Comparison of ENCODE assay signal across 9 cellular contexts in the genomic region with DNA sequence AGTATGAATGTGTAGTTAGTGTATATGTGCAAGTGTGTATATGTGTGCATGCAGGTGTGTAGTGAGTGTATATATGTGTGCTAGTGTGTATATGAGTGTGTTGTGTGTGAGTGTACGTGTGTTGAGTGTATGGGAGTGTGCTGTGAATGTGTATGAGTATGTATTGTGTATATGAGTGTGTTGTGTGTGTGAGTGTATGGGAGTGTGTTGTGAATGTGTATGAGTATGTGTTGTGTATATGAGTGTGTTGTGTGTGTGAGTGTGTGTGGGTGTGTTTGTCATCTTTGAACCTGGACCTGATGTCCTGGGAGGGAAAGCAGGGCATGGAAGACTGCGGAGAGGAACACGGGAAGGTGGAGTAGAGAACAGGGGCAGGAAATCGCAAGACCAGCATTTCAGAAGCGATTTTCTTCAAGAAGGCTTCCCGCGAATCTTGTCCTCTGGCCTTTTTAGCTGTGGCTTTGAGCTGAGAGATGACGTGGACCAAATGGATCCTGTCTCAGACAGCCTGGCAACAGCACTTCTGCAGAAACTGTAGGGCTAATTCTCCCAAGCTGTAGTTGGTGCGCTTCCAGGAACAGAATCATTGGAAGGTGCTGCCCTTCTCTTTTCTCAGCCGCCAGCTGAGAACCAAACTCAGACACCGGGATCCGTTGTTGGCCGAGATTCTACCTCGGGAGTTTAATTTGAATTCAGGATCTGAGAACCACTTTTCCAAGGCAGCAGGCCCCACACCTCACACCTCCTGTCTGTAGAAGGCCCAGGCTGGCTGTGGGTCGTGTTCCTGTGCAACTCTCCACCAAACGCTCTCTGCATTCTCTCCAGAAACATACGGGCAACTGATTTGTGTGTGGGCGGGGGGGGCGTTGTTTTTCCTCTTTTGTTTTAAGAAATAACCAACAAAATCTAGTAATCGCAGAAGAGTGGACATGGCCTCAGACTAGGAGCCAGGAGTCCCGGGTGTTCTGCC.
DNase-seq lines count a peak whose midpoint lies in the region; ATAC-seq and TF ChIP-seq lines count a peak whose summit lies in the region.
"Had no signal": no experiment of that assay in that cellular context is flagged by ENCODE, and none has a peak within 500 bp of the region (broad histone marks: within the 10 kb centered on the region; RNA-seq: fewer than 3 reads in every experiment).

No MANE protein-coding gene starts in this region.

- TF ChIP-seq CTCF in DND-41 (IDR thresholded peaks at IDR 0.05; ENCODE audit: borderline replicate concordance, extremely low read depth, low read length, poor library complexity, severe bottlenecking) = no peak
- TF ChIP-seq CTCF in heart right ventricle (IDR thresholded peaks at IDR 0.05) = no peak
- TF ChIP-seq CTCF in retinal pigment epithelial cell (conservative IDR thresholded peaks at IDR 0.05; ENCODE audit: low read depth, low read length) = no peak

- H3K79me2 ChIP-seq in DND-41 (ENCODE audit: insufficient read depth, low read length) = no peaks in the 10 kb centered on the region

- H3K4me3 ChIP-seq in DND-41 (ENCODE audit: low read depth in 1 of 2, low read length in 2 of 2) = no peak overlapping the region
- no peak overlapping the region for H3K4me3 ChIP-seq in heart right ventricle
- H3K4me3 ChIP-seq in retinal pigment epithelial cell (ENCODE audit: low read length) = no peak overlapping the region

- intact Hi-C loops in heart right ventricle (cut with DNase I) = loop anchor here in 1 of 10 donors (5.0 kb wide), 1 partner anchor 117 kb away; the partner anchor contains the start of gene MBNL2

- H3K4me2 ChIP-seq in DND-41 (ENCODE audit: insufficient read depth, low read length) = no peak overlapping the region

- H3K4me1 ChIP-seq in DND-41 (ENCODE audit: insufficient read depth, low read length) (no peaks in the 10 kb centered on the region), heart right ventricle (peaks cover 0 to 76% (median 40%) of the 10 kb centered on the region in 9 donors)

- no peaks in the 10 kb centered on the region for H4K20me1 ChIP-seq in DND-41 (ENCODE audit: insufficient read depth, low read length)

- ATAC-seq in DND-41 (ENCODE audit: insufficient read depth, low read depth) = no peak
- peak; percentile 57 to 88 (median 78) for ATAC-seq in heart right ventricle
- no peak for ATAC-seq in activated CD4-positive, CD25-positive, alpha-beta regulatory T cell treated with anti-CD3 and anti-CD28 coated beads, Interleukin-2, amount 50 U/mL, for 24 hours
- ATAC-seq: stimulated activated memory B cell treated with anti-CD40 and anti-IgM and Interleukin-4, amounts not matched to agents 10 μg/mL and 1 μg/mL and 100 μg/mL, for 72 hours had no signal

- H2AFZ ChIP-seq in DND-41 (ENCODE audit: low read depth, low read length) = no peak overlapping the region

- no peaks in the 10 kb centered on the region for H3K27me3 ChIP-seq in DND-41 (ENCODE audit: insufficient read depth, low read length, poor library complexity)
- H3K27me3 ChIP-seq in heart right ventricle = no peaks in the 10 kb centered on the region

- H3K27ac ChIP-seq in DND-41 (ENCODE audit: low read length) (no peak overlapping the region), heart right ventricle (peak overlapping the region in 9 of 10 donors; percentile 42 to 81 (median 70))

- no peak overlapping the region for H3K9ac ChIP-seq in DND-41 (ENCODE audit: low read depth, low read length)

- H3K9me3 ChIP-seq in DND-41 (ENCODE audit: insufficient read depth, low read length, severe bottlenecking) (no peaks in the 10 kb centered on the region), heart right ventricle (no peaks in the 10 kb centered on the region)

- peak; percentile 8 for DNase-seq in DND-41
- DNase-seq in amniotic epithelial cell (ENCODE audit: low read depth) = peak; percentile 92
- peak in 1 of 2 donors; percentile 66 for DNase-seq in heart right ventricle
- DNase-seq in retinal pigment epithelial cell (ENCODE audit: low read depth) = peak; percentile 90
- no peak for DNase-seq in activated naive CD4-positive, alpha-beta T cell (lab: John Stamatoyannopoulos, UW)
- DNase-seq in stimulated activated naive CD4-positive, alpha-beta T cell treated with Interleukin-2 at 50 U/mL for 16 hours (lab: John Stamatoyannopoulos, UW) = no peak
- DNase-seq in GF-D8 (lab: John Stamatoyannopoulos, UW) = no peak

- 44 to 50% methylated on average over 21 of the region's 21 CpGs for WGBS in heart right ventricle, 2 donors

- H3K36me3 ChIP-seq in DND-41 (ENCODE audit: insufficient read depth, low read length) (no peaks in the 10 kb centered on the region), heart right ventricle (peaks cover 0 to 51% (median 8%) of the 10 kb centered on the region in 9 donors)

Comparison
In these comparisons a context has a peak if more than half of its experiments do, and no peak if none do; other contexts are left out.
1. ATAC-seq: peak in heart right ventricle (8 of 8); none in DND-41 (single experiment) and activated CD4-positive, CD25-positive, alpha-beta regulatory T cell treated with anti-CD3 and anti-CD28 coated beads, Interleukin-2, amount 50 U/mL, for 24 hours (0 of 2).
2. DNase-seq: peak in DND-41 (single experiment), amniotic epithelial cell (single experiment) and retinal pigment epithelial cell (single experiment); none in activated naive CD4-positive, alpha-beta T cell (0 of 4), stimulated activated naive CD4-positive, alpha-beta T cell treated with Interleukin-2 at 50 U/mL for 16 hours (single experiment) and GF-D8 (single experiment).